In the genomic region with DNA sequence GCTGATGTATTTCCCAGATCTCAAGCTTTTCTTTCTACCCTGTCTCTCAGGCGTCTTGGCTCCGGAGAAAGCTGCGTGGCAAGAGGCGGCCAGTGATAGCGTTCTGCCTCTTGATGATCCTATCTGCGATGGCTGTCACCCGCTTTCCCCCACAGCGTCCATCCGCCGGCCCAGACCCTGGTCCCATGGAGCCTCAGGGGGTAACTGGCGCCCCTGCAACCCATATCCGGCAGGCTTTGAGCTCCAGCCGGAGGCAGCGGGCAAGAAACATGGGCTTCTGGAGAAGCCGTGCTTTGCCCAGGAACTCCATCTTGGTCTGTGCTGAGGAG, we compare ENCODE assay signal across 32 cellular contexts. TPM values are rescaled to one million over a fixed set of nuclear protein-coding genes. Genes with fewer than 3 reads are reported as not detected.
"Had no signal": no experiment of that assay in that cellular context is flagged by ENCODE, and none has a peak within 500 bp of the region (broad histone marks: within the 10 kb centered on the region; RNA-seq: fewer than 3 reads in every experiment).

No MANE protein-coding gene starts in this region.

- H3K4me3 ChIP-seq: adrenal gland, body of pancreas, colonic mucosa, dorsolateral prefrontal cortex, esophagus muscularis mucosa, gastroesophageal sphincter had no signal

- H3K27me3 Mint-ChIP-seq: activated CD8-positive, alpha-beta T cell treated with anti-CD3 and anti-CD28 coated beads for 36 hours; activated naive CD4-positive, alpha-beta T cell treated with anti-CD3 and anti-CD28 coated beads, Interleukin-2, amount 50 U/mL, for 24 hours; activated naive CD8-positive, alpha-beta T cell treated with anti-CD3 and anti-CD28 coated beads for 36 hours; activated naive CD8-positive, alpha-beta T cell treated with anti-CD3 and anti-CD28 coated beads, Interleukin-2, amount 50 U/mL, for 24 hours; activated T-helper 17 cell treated with anti-CD3 and anti-CD28 coated beads, Interleukin-2, amount 50 U/mL, for 72 hours; dendritic cell treated with granulocyte-macrophage colony-stimulating factor and Interleukin-4, amounts not matched to agents 40 ng/mL and 50 ng/mL, for 4 days had no signal

- H3K36me3 Mint-ChIP-seq: activated naive CD4-positive, alpha-beta T cell treated with anti-CD3 and anti-CD28 coated beads, Interleukin-2, amount 50 U/mL, for 24 hours; activated naive CD8-positive, alpha-beta T cell treated with anti-CD3 and anti-CD28 coated beads for 36 hours had no signal

- DNase-seq: activated B cell treated with CpG ODN at 0.5 μM for 24 hours; activated CD4-positive, alpha-beta T cell treated with anti-CD3 and anti-CD28 coated beads for 48 hours; activated CD4-positive, alpha-beta T cell treated with anti-CD3 and anti-CD28 coated beads, Interleukin-2, amount 50 U/mL, for 1 hour; activated CD4-positive, alpha-beta T cell treated with anti-CD3 and anti-CD28 coated beads, Interleukin-2, amount 50 U/mL, for 48 hours; activated CD8-positive, alpha-beta T cell treated with anti-CD3 and anti-CD28 coated beads for 36 hours; activated effector memory CD4-positive, alpha-beta T cell treated with Interleukin-2 at 50 U/mL for 16 hours; activated gamma-delta T cell treated with Interleukin-2 at 50 U/mL for 16 hours; activated naive CD4-positive, alpha-beta T cell treated with Interleukin-2 at 50 U/mL for 16 hours; activated naive CD8-positive, alpha-beta T cell treated with anti-CD3 and anti-CD28 coated beads for 36 hours; activated naive CD8-positive, alpha-beta T cell treated with anti-CD3 and anti-CD28 coated beads, Interleukin-2, amount 50 U/mL, for 24 hours; activated T-cell treated with anti-CD3 and anti-CD28 coated beads, Interleukin-2, amount 50 U/mL, for 4 hours; amygdala; aorta; body of pancreas; cerebellar nuclear complex; colonic mucosa; dorsolateral prefrontal cortex; effector memory CD4-positive, alpha-beta T cell; erythroblast; T-helper 1 cell; T-helper 17 cell; T1000; WERI-Rb-1 had no signal

- H3K27me3 ChIP-seq: adrenal gland, body of pancreas, colonic mucosa, dorsolateral prefrontal cortex, esophagus muscularis mucosa, gastroesophageal sphincter had no signal

- H3K4me1 Mint-ChIP-seq: activated B cell treated with CpG ODN at 0.5 μM for 24 hours; activated T-helper 17 cell treated with anti-CD3 and anti-CD28 coated beads, Interleukin-2, amount 50 U/mL, for 72 hours had no signal

- H3K9me3 Mint-ChIP-seq: activated B cell treated with CpG ODN at 0.5 μM for 24 hours; activated CD8-positive, alpha-beta T cell treated with anti-CD3 and anti-CD28 coated beads for 36 hours; activated naive CD4-positive, alpha-beta T cell treated with anti-CD3 and anti-CD28 coated beads, Interleukin-2, amount 50 U/mL, for 24 hours; activated T-cell treated with anti-CD3 and anti-CD28 coated beads, Interleukin-2, amount 50 U/mL, for 4 hours; activated T-helper 17 cell treated with anti-CD3 and anti-CD28 coated beads, Interleukin-2, amount 50 U/mL, for 72 hours; dendritic cell treated with granulocyte-macrophage colony-stimulating factor and Interleukin-4, amounts not matched to agents 40 ng/mL and 50 ng/mL, for 4 days; T-helper 2 cell treated with Interferon-gamma antibody and Interleukin-4, amounts not matched to agents 5 μg/mL and 100 μg/mL, for 36 hours had no signal

- H3K9me3 ChIP-seq: adrenal gland, body of pancreas, colonic mucosa, esophagus muscularis mucosa, gastroesophageal sphincter had no signal

- H3K27ac ChIP-seq: adrenal gland, body of pancreas, colonic mucosa, dorsolateral prefrontal cortex, esophagus muscularis mucosa, foreskin keratinocyte, gastroesophageal sphincter, WERI-Rb-1 had no signal

- H3K4me3 Mint-ChIP-seq: activated B cell treated with CpG ODN at 0.5 μM for 24 hours; activated CD8-positive, alpha-beta T cell treated with anti-CD3 and anti-CD28 coated beads for 36 hours; activated naive CD4-positive, alpha-beta T cell treated with anti-CD3 and anti-CD28 coated beads, Interleukin-2, amount 50 U/mL, for 24 hours; activated naive CD8-positive, alpha-beta T cell treated with anti-CD3 and anti-CD28 coated beads for 36 hours; activated naive CD8-positive, alpha-beta T cell treated with anti-CD3 and anti-CD28 coated beads, Interleukin-2, amount 50 U/mL, for 24 hours; activated T-cell treated with anti-CD3 and anti-CD28 coated beads, Interleukin-2, amount 50 U/mL, for 4 hours; activated T-helper 17 cell treated with anti-CD3 and anti-CD28 coated beads, Interleukin-2, amount 50 U/mL, for 72 hours; dendritic cell treated with granulocyte-macrophage colony-stimulating factor and Interleukin-4, amounts not matched to agents 40 ng/mL and 50 ng/mL, for 4 days; T-helper 17 cell; T-helper 2 cell treated with Interferon-gamma antibody and Interleukin-4, amounts not matched to agents 5 μg/mL and 100 μg/mL, for 36 hours had no signal

- H3K36me3 ChIP-seq: adrenal gland, colonic mucosa, WERI-Rb-1 had no signal

- H3K4me1 ChIP-seq: adrenal gland, body of pancreas, colonic mucosa, foreskin keratinocyte had no signal

- H3K27ac Mint-ChIP-seq: activated B cell treated with CpG ODN at 0.5 μM for 24 hours; activated CD8-positive, alpha-beta T cell treated with anti-CD3 and anti-CD28 coated beads for 36 hours; activated naive CD4-positive, alpha-beta T cell treated with anti-CD3 and anti-CD28 coated beads, Interleukin-2, amount 50 U/mL, for 24 hours; activated naive CD8-positive, alpha-beta T cell treated with anti-CD3 and anti-CD28 coated beads for 36 hours; activated naive CD8-positive, alpha-beta T cell treated with anti-CD3 and anti-CD28 coated beads, Interleukin-2, amount 50 U/mL, for 24 hours; activated T-helper 17 cell treated with anti-CD3 and anti-CD28 coated beads, Interleukin-2, amount 50 U/mL, for 72 hours; dendritic cell treated with granulocyte-macrophage colony-stimulating factor and Interleukin-4, amounts not matched to agents 40 ng/mL and 50 ng/mL, for 4 days; T-helper 17 cell; T-helper 2 cell treated with Interferon-gamma antibody and Interleukin-4, amounts not matched to agents 5 μg/mL and 100 μg/mL, for 36 hours had no signal

RNA-seq across cellular contexts. Expression of gene GASK1A, which starts 53.1 kb away (rescaled TPM):
- total RNA-seq: activated B cell treated with CpG ODN at 0.5 μM for 24 hours; activated T-cell treated with anti-CD3 and anti-CD28 coated beads, Interleukin-2, amount 50 U/mL, for 4 hours; activated T-helper 17 cell treated with anti-CD3 and anti-CD28 coated beads, Interleukin-2, amount 50 U/mL, for 72 hours; glomerular endothelial cell; T-helper 17 cell had no signal
